In genomic region chr4:156495109-156495508, GRCh38 we compare ENCODE assay signal across 23 cellular contexts.
"Had no signal": no experiment of that assay in that cellular context is flagged by ENCODE, and none has a peak within 500 bp of the region (broad histone marks: within the 10 kb centered on the region; RNA-seq: fewer than 3 reads in every experiment).

No MANE protein-coding gene starts in this region.

- H3K27ac Mint-ChIP-seq: dendritic cell treated with granulocyte-macrophage colony-stimulating factor and Interleukin-4, amounts not matched to agents 40 ng/mL and 50 ng/mL, for 4 days; effector memory CD8-positive, alpha-beta T cell; naive thymus-derived CD8-positive, alpha-beta T cell; stimulated activated naive B cell treated with anti-CD40 and anti-IgM and Interleukin-4, amounts not matched to agents 10 μg/mL and 1 μg/mL and 100 μg/mL, for 72 hours; stimulated activated naive CD8-positive, alpha-beta T cell treated with anti-CD3 and anti-CD28 coated beads, Interleukin-15, amount 100 ng/mL, for 72 hours had no signal

- ATAC-seq: effector memory CD8-positive, alpha-beta T cell; gastrocnemius medialis; heart right ventricle; left lobe of liver; mucosa of descending colon; naive thymus-derived CD8-positive, alpha-beta T cell; stimulated activated naive B cell treated with anti-CD40 and anti-IgM and Interleukin-4, amounts not matched to agents 10 μg/mL and 1 μg/mL and 100 μg/mL, for 72 hours; stimulated activated naive CD8-positive, alpha-beta T cell treated with anti-CD3 and anti-CD28 coated beads, Interleukin-15, amount 100 ng/mL, for 72 hours; upper lobe of right lung had no signal

- DNase-seq: effector memory CD8-positive, alpha-beta T cell; gastrocnemius medialis; heart right ventricle; hypothalamus; kidney glomerular epithelial cell; mucosa of descending colon; naive thymus-derived CD8-positive, alpha-beta T cell; posterior cingulate gyrus; stimulated activated CD4-positive, alpha-beta T cell treated with anti-CD3 and anti-CD28 coated beads, Interleukin-2, amount 100 ng/mL, for 24 hours; stimulated activated CD4-positive, alpha-beta T cell treated with anti-CD3 and anti-CD28 coated beads, Interleukin-4, amount 100 ng/mL, for 4 hours; stimulated activated naive B cell treated with anti-CD40 and anti-IgM and Interleukin-4, amounts not matched to agents 10 μg/mL and 1 μg/mL and 100 μg/mL, for 72 hours; stimulated activated naive CD8-positive, alpha-beta T cell treated with anti-CD3 and anti-CD28 coated beads, Interleukin-15, amount 100 ng/mL, for 72 hours; testis; upper lobe of right lung had no signal

- H3K4me3 ChIP-seq: esophagus muscularis mucosa, gastrocnemius medialis, heart right ventricle, mucosa of descending colon, right atrium auricular region, testis, tibial nerve, upper lobe of right lung, vagina had no signal

- H3K27me3 Mint-ChIP-seq: dendritic cell treated with granulocyte-macrophage colony-stimulating factor and Interleukin-4, amounts not matched to agents 40 ng/mL and 50 ng/mL, for 4 days; effector memory CD8-positive, alpha-beta T cell; naive thymus-derived CD8-positive, alpha-beta T cell; stimulated activated naive B cell treated with anti-CD40 and anti-IgM and Interleukin-4, amounts not matched to agents 10 μg/mL and 1 μg/mL and 100 μg/mL, for 72 hours; stimulated activated naive CD8-positive, alpha-beta T cell treated with anti-CD3 and anti-CD28 coated beads, Interleukin-15, amount 100 ng/mL, for 72 hours had no signal

- FAIRE-seq: islet of Langerhans had no signal

- H3K4me1 ChIP-seq: esophagus muscularis mucosa, gastrocnemius medialis, heart right ventricle, right atrium auricular region, testis, tibial nerve, upper lobe of right lung had no signal

- H3K27me3 ChIP-seq: esophagus muscularis mucosa, gastrocnemius medialis, heart right ventricle, neutrophil, right atrium auricular region, testis, tibial nerve, upper lobe of right lung, vagina had no signal

- H3K36me3 ChIP-seq: esophagus muscularis mucosa, gastrocnemius medialis, heart right ventricle, neutrophil, right atrium auricular region, tibial nerve, upper lobe of right lung, vagina had no signal

- H3K4me1 Mint-ChIP-seq: naive thymus-derived CD8-positive, alpha-beta T cell; stimulated activated naive B cell treated with anti-CD40 and anti-IgM and Interleukin-4, amounts not matched to agents 10 μg/mL and 1 μg/mL and 100 μg/mL, for 72 hours; stimulated activated naive CD8-positive, alpha-beta T cell treated with anti-CD3 and anti-CD28 coated beads, Interleukin-15, amount 100 ng/mL, for 72 hours had no signal

- H3K4me3 Mint-ChIP-seq: dendritic cell treated with granulocyte-macrophage colony-stimulating factor and Interleukin-4, amounts not matched to agents 40 ng/mL and 50 ng/mL, for 4 days; effector memory CD8-positive, alpha-beta T cell; naive thymus-derived CD8-positive, alpha-beta T cell; stimulated activated naive B cell treated with anti-CD40 and anti-IgM and Interleukin-4, amounts not matched to agents 10 μg/mL and 1 μg/mL and 100 μg/mL, for 72 hours; stimulated activated naive CD8-positive, alpha-beta T cell treated with anti-CD3 and anti-CD28 coated beads, Interleukin-15, amount 100 ng/mL, for 72 hours had no signal

- H3K9me3 ChIP-seq: esophagus muscularis mucosa, gastrocnemius medialis, heart right ventricle, mucosa of descending colon, neutrophil, right atrium auricular region, testis, tibial nerve, upper lobe of right lung, vagina had no signal

- H3K9me3 Mint-ChIP-seq: dendritic cell treated with granulocyte-macrophage colony-stimulating factor and Interleukin-4, amounts not matched to agents 40 ng/mL and 50 ng/mL, for 4 days; stimulated activated naive B cell treated with anti-CD40 and anti-IgM and Interleukin-4, amounts not matched to agents 10 μg/mL and 1 μg/mL and 100 μg/mL, for 72 hours had no signal

- H3K27ac ChIP-seq: epithelial cell of prostate, esophagus muscularis mucosa, gastrocnemius medialis, heart right ventricle, neutrophil, right atrium auricular region, testis, tibial nerve, upper lobe of right lung, vagina had no signal

- H3K36me3 Mint-ChIP-seq: naive thymus-derived CD8-positive, alpha-beta T cell; stimulated activated naive B cell treated with anti-CD40 and anti-IgM and Interleukin-4, amounts not matched to agents 10 μg/mL and 1 μg/mL and 100 μg/mL, for 72 hours had no signal
